18 cellular contexts compared by ENCODE assay signal in the genomic region with DNA sequence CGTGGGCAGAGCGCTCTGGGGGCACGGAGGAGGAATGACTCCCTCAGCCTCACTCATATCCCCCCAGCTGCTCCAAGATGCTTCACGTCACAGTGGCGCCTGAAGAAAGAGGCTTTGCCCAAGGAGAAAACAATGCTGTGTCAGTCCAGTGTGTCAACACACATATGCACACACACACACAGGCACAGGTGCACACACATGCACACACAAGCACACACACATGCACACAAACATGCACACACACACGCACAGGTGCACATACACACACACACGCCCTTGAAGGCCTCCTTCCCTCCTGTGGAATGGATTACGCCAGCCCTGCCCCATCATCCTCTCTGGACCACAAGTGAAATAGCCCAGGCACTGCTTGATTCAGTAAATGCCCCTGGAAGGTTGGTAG.
"Had no signal": no experiment of that assay in that cellular context is flagged by ENCODE, and none has a peak within 500 bp of the region (broad histone marks: within the 10 kb centered on the region; RNA-seq: fewer than 3 reads in every experiment).

No MANE protein-coding gene starts in this region.

- DNase-seq: cerebellar nuclear complex; gastrocnemius medialis; left ventricle myocardium inferior; lower lobe of right lung; midbrain; posterior cingulate gyrus; sigmoid colon; stimulated activated CD4-positive, alpha-beta T cell treated with anti-CD3 and anti-CD28 coated beads, Interleukin-2, amount 100 ng/mL, for 24 hours; stimulated activated CD4-positive, alpha-beta T cell treated with anti-CD3 and anti-CD28 coated beads, Interleukin-4, amount 100 ng/mL, for 4 hours; stimulated activated naive CD4-positive, alpha-beta T cell; stomach; substantia nigra; upper lobe of left lung; uterus had no signal

- H3K4me3 Mint-ChIP-seq: dendritic cell treated with granulocyte-macrophage colony-stimulating factor and Interleukin-4, amounts not matched to agents 40 ng/mL and 50 ng/mL, for 4 days; memory B cell; nephron had no signal

- H3K4me1 ChIP-seq: gastrocnemius medialis, left ventricle myocardium inferior, lower lobe of right lung, sigmoid colon, stomach, upper lobe of left lung, uterus had no signal

- H3K9me3 ChIP-seq: gastrocnemius medialis, left ventricle myocardium inferior, lower lobe of right lung, sigmoid colon, stomach, upper lobe of left lung, uterus had no signal

- H3K4me1 Mint-ChIP-seq: memory B cell, nephron had no signal

- ATAC-seq: gastrocnemius medialis had no signal

- H3K27ac Mint-ChIP-seq: dendritic cell treated with granulocyte-macrophage colony-stimulating factor and Interleukin-4, amounts not matched to agents 40 ng/mL and 50 ng/mL, for 4 days; memory B cell had no signal

- H3K27me3 ChIP-seq: sigmoid colon, upper lobe of left lung, uterus had no signal

- H3K36me3 ChIP-seq: gastrocnemius medialis, left ventricle myocardium inferior, lower lobe of right lung, sigmoid colon, stomach, upper lobe of left lung, uterus had no signal

- H3K27ac ChIP-seq: gastrocnemius medialis, left ventricle myocardium inferior, lower lobe of right lung, sigmoid colon, skin epidermis, stomach, upper lobe of left lung, uterus had no signal

- H3K4me3 ChIP-seq: gastrocnemius medialis, left ventricle myocardium inferior, lower lobe of right lung, sigmoid colon, skin epidermis, stomach, upper lobe of left lung, uterus had no signal

- H3K9me3 Mint-ChIP-seq: nephron had no signal

- H3K36me3 Mint-ChIP-seq: memory B cell had no signal
